15 cellular contexts compared by ENCODE assay signal in genomic region chr1:48679107-48679506, GRCh38.
A peak's percentile ranks its signal among the peaks of the same experiment; 100 is the strongest.
DNase-seq lines count a peak whose midpoint lies in the region; ATAC-seq, FAIRE-seq and TF ChIP-seq lines count a peak whose summit lies in the region.
"Had no signal": no experiment of that assay in that cellular context is flagged by ENCODE, and none has a peak within 500 bp of the region (broad histone marks: within the 10 kb centered on the region; RNA-seq: fewer than 3 reads in every experiment).

No MANE protein-coding gene starts in this region.

- ATAC-seq in HepG2 (no peak), HG03342 (IDR thresholded peaks at IDR 0.05; ENCODE audit: unreplicated experiment) (no peak)
- ATAC-seq: GM23338 had no signal

- in situ Hi-C loops in HepG2 (cut with HindIII; ENCODE audit: extremely low pct_ligation_motif_present, low pct_unique_long_range_greater_than_20kb), result loop anchor here (10.0 kb wide), 1 partner anchor 1666 kb away; no protein-coding TSS in a partner anchor
- in situ Hi-C loops in G401 (cut with HindIII; ENCODE audit: low sequenced_read_pairs), result no loop called here
- in situ Hi-C loops in brain microvascular endothelial cell (cut with HindIII; ENCODE audit: low pct_ligation_motif_present, low sequenced_read_pairs), result no loop called here

- no peak for TF ChIP-seq RAD21 in liver (IDR thresholded peaks at IDR 0.05)
- TF ChIP-seq RAD21 in HepG2 (CRISPR knock-in tag; IDR thresholded peaks at IDR 0.05), result no peak

- peak overlapping the region; percentile 52 to 85 for H3K27ac ChIP-seq in liver (ENCODE audit: low read depth in 1 of 2, low read length in 2 of 2)
- H3K27ac ChIP-seq in HepG2 (ENCODE audit: extremely low read length, insufficient read depth, low read length), result no peak overlapping the region
- H3K27ac ChIP-seq in small intestine (ENCODE audit: low read depth in 1 of 2, low read length in 1 of 2), result no peak overlapping the region
- no peak overlapping the region for H3K27ac ChIP-seq in brain microvascular endothelial cell
- H3K27ac ChIP-seq: 22Rv1 had no signal

- TF ChIP-seq CTCF in liver (IDR thresholded peaks at IDR 0.05; ENCODE audit: low read depth, low read length, missing input control), result no peak
- TF ChIP-seq CTCF in HepG2 (CRISPR knock-in tag; IDR thresholded peaks at IDR 0.05), result no peak
- TF ChIP-seq CTCF in fibroblast of mammary gland (conservative IDR thresholded peaks at IDR 0.05; ENCODE audit: control insufficient read depth, insufficient read depth, low read depth, low read length), result no peak
- TF ChIP-seq CTCF in brain microvascular endothelial cell (IDR thresholded peaks at IDR 0.05; ENCODE audit: low read depth, low read length, missing control alignments), result no peak

- H3K9ac ChIP-seq in liver (ENCODE audit: low read depth in 1 of 2, low read length in 2 of 2) (no peak overlapping the region), HepG2 (ENCODE audit: insufficient read depth, low read depth, low read length) (no peak overlapping the region)

- H3K27me3 ChIP-seq in liver (ENCODE audit: control insufficient read depth in 4 of 4, insufficient read depth in 4 of 4, low read length in 3 of 4), result no peaks in the 10 kb centered on the region
- H3K27me3 ChIP-seq in HepG2 (ENCODE audit: control insufficient read depth in 1 of 2, insufficient read depth in 2 of 2, low read length in 2 of 2), result no peaks in the 10 kb centered on the region
- H3K27me3 ChIP-seq in small intestine (ENCODE audit: control insufficient read depth in 2 of 2, insufficient read depth in 2 of 2, low read length in 2 of 2), result no peaks in the 10 kb centered on the region
- H3K27me3 ChIP-seq in brain microvascular endothelial cell (replicated peaks), result no peaks in the 10 kb centered on the region

- POLR2A ChIA-PET in HepG2 (lab: Yijun Ruan, JAX), result no interaction called here

- no peak for DNase-seq in HepG2 (ENCODE audit: low spot score)
- DNase-seq in fibroblast of mammary gland (ENCODE audit: low read depth), result peak; percentile 34
- DNase-seq in small intestine, result peak; percentile 75
- no peak for DNase-seq in G401 (ENCODE audit: low spot score)
- no peak for DNase-seq in posterior vena cava (ENCODE audit: low spot score)
- no peak for DNase-seq in brain microvascular endothelial cell
- DNase-seq: CD4-positive, CD25-positive, alpha-beta regulatory T cell; H7 had no signal

- H3K36me3 ChIP-seq in liver (ENCODE audit: control insufficient read depth in 4 of 4, insufficient read depth in 3 of 4, low read depth in 1 of 4, low read length in 3 of 4) (no peaks in the 10 kb centered on the region), HepG2 (replicated peaks in 1 of 2; ENCODE audit: control insufficient read depth in 1 of 2, insufficient read depth in 2 of 2, low read length in 2 of 2) (no peaks in the 10 kb centered on the region), small intestine (ENCODE audit: control insufficient read depth in 2 of 2, insufficient read depth in 2 of 2, low read length in 2 of 2) (no peaks in the 10 kb centered on the region), brain microvascular endothelial cell (replicated peaks) (no peaks in the 10 kb centered on the region)

- no TSS peak for BruUV-seq in HepG2 (replicated peaks; lab: Mats Ljungman, UMichigan)

- CTCF ChIA-PET in HepG2 (lab: Yijun Ruan, JAX; ENCODE audit: low intra/inter-chr PET ratio, low total read pairs), result no interaction called here

- no peaks in the 10 kb centered on the region for H4K20me1 ChIP-seq in HepG2 (ENCODE audit: insufficient read depth, low read length)

- H3K4me3 ChIP-seq in liver (ENCODE audit: low read depth in 1 of 3, low read length in 3 of 3) (no peak overlapping the region), HepG2 (replicated peaks in 1 of 3; ENCODE audit: insufficient read depth in 1 of 3, low read depth in 2 of 3, low read length in 3 of 3) (no peak overlapping the region), fibroblast of mammary gland (ENCODE audit: control insufficient read depth, low read depth, low read length) (no peak overlapping the region), small intestine (ENCODE audit: low read depth in 1 of 2, low read length in 2 of 2) (no peak overlapping the region), brain microvascular endothelial cell (ENCODE audit: low read depth, low read length) (no peak overlapping the region)
- H3K4me3 ChIP-seq: GM23338 had no signal

- no peaks in the 10 kb centered on the region for H3K79me2 ChIP-seq in HepG2 (ENCODE audit: insufficient read depth, low read length)

- 85% methylated on average over 2 of the region's 2 CpGs for WGBS in liver
- WGBS in HepG2 (ENCODE audit: low lambda C conversion rate), result 0% methylated on average over 1 of the region's 2 CpGs
- WGBS in small intestine, 3 donors, result 40 to 64% (median 45%) methylated on average over 2 of the region's 2 CpGs

- H3K4me1 ChIP-seq in liver (ENCODE audit: control insufficient read depth in 4 of 4, insufficient read depth in 4 of 4, low read length in 3 of 4) (peaks cover 29 to 47% (median 41%) of the 10 kb centered on the region in 4 donors), HepG2 (ENCODE audit: insufficient read depth, low read length) (no peaks in the 10 kb centered on the region), small intestine (ENCODE audit: control insufficient read depth in 2 of 2, insufficient read depth in 1 of 2, low read depth in 1 of 2, low read length in 1 of 2) (peaks cover 0 to 13% of the 10 kb centered on the region in 2 donors)

- no peak for FAIRE-seq in HepG2 (lab: Jason Lieb, UNC)
- FAIRE-seq in small intestine (lab: Jason Lieb, UNC), result no peak
- FAIRE-seq: G401.6, GM12891, HTR-8/SVneo had no signal

- H3K4me2 ChIP-seq in HepG2 (ENCODE audit: low read depth, low read length), result no peak overlapping the region
- H3K4me2 ChIP-seq: GM23338 had no signal

- no peak for TF ChIP-seq POLR2A in HepG2 (IDR thresholded peaks at IDR 0.05; ENCODE audit: insufficient read depth in 1 of 2, low read depth in 2 of 2, low read length in 2 of 2)

- H3K9me3 ChIP-seq in liver (ENCODE audit: control insufficient read depth in 4 of 4, low read length in 3 of 4), result no peaks in the 10 kb centered on the region
- H3K9me3 ChIP-seq in HepG2 (ENCODE audit: low read length), result no peaks in the 10 kb centered on the region
- H3K9me3 ChIP-seq in small intestine (ENCODE audit: control insufficient read depth, low read depth), result no peaks in the 10 kb centered on the region

- intact Hi-C loops in HepG2 (cut with micrococcal nuclease; ENCODE audit: unreplicated experiment), result no loop called here
- intact Hi-C loops in posterior vena cava (cut with DNase I), result no loop called here

- no peak overlapping the region for H2AFZ ChIP-seq in HepG2 (ENCODE audit: low read length)
- H2AFZ ChIP-seq: GM23338 had no signal

- no peak for TF ChIP-seq EP300 in HepG2 (IDR thresholded peaks at IDR 0.05; ENCODE audit: low read depth in 2 of 2, low read length in 2 of 2)
- no peak for TF ChIP-seq EP300 in HepG2 (CRISPR knock-in tag; IDR thresholded peaks at IDR 0.05; ENCODE audit: borderline replicate concordance)

TF ChIP-seq in liver, 16 proteins besides CTCF, POLR2A, EP300 and RAD21 (continues in another document):
- TF ChIP-seq MAX (IDR thresholded peaks at IDR 0.05) (no peak), HNF4A (conservative IDR thresholded peaks at IDR 0.05) (no peak), RXRA (IDR thresholded peaks at IDR 0.05) (no peak), ZBTB33 (IDR thresholded peaks at IDR 0.05) (no peak), NR2F2 (IDR thresholded peaks at IDR 0.05) (no peak), YY1 (IDR thresholded peaks at IDR 0.05) (no peak), FOXA1 (IDR thresholded peaks at IDR 0.05) (no peak), HNF4G (IDR thresholded peaks at IDR 0.05) (no peak)

TF ChIP-seq in HepG2, 621 proteins besides CTCF, POLR2A, EP300 and RAD21:
- TF ChIP-seq BCLAF1 (IDR thresholded peaks at IDR 0.05), result no peak
- no peak for TF ChIP-seq DR1 (CRISPR knock-in tag; IDR thresholded peaks at IDR 0.05)
- TF ChIP-seq ZNF629 (CRISPR knock-in tag; conservative IDR thresholded peaks at IDR 0.05), result no peak
- TF ChIP-seq ZNF335 (CRISPR knock-in tag; IDR thresholded peaks at IDR 0.05), result no peak
- TF ChIP-seq ZNF883 (CRISPR knock-in tag; IDR thresholded peaks at IDR 0.05; ENCODE audit: not compliant biosample characterization), result no peak
- TF ChIP-seq ZNF451 (CRISPR knock-in tag; IDR thresholded peaks at IDR 0.05), result no peak
- no peak for TF ChIP-seq ZNF33A (CRISPR knock-in tag; IDR thresholded peaks at IDR 0.05; ENCODE audit: borderline replicate concordance)
- TF ChIP-seq POLR2G (IDR thresholded peaks at IDR 0.05; ENCODE audit: low read depth, low read length), result no peak
- no peak for TF ChIP-seq CBX5 (CRISPR knock-in tag; IDR thresholded peaks at IDR 0.05; ENCODE audit: borderline replicate concordance)
- no peak for TF ChIP-seq HOXA7 (CRISPR knock-in tag; IDR thresholded peaks at IDR 0.05)
- TF ChIP-seq SYNCRIP (IDR thresholded peaks at IDR 0.05; ENCODE audit: insufficient read depth, low read depth, low read length), result no peak
- TF ChIP-seq ZNF841 (CRISPR knock-in tag; IDR thresholded peaks at IDR 0.05; ENCODE audit: borderline replicate concordance), result no peak
- TF ChIP-seq JUN (CRISPR knock-in tag; IDR thresholded peaks at IDR 0.05), result no peak
- no peak for TF ChIP-seq ZBTB1 (CRISPR knock-in tag; IDR thresholded peaks at IDR 0.05; ENCODE audit: borderline replicate concordance)

Comparison
In these comparisons a context has a peak if more than half of its experiments do, and no peak if none do; other contexts are left out.
1. H3K27ac ChIP-seq: peak in liver (2 of 2); none in HepG2 (single experiment), small intestine (0 of 2) and brain microvascular endothelial cell (single experiment).
2. DNase-seq: peak in fibroblast of mammary gland (single experiment) and small intestine (single experiment); none in HepG2 (single experiment), G401 (single experiment), posterior vena cava (single experiment) and brain microvascular endothelial cell (single experiment).